Comparison of ENCODE assay signal across 1 cellular context in genomic region chr2:240962371-240963064, GRCh38.
TF ChIP-seq lines count a peak whose summit lies in the region.

No MANE protein-coding gene starts in this region.

TF ChIP-seq in HepG2, 621 proteins besides CTCF, POLR2A, EP300 and RAD21 (continued from another document and continues in another):
- TF ChIP-seq ZNF710 (CRISPR knock-in tag; IDR thresholded peaks at IDR 0.05; ENCODE audit: borderline replicate concordance) (no peak), MEIS1 (CRISPR knock-in tag; IDR thresholded peaks at IDR 0.05; ENCODE audit: borderline replicate concordance) (no peak), ZBTB33 (CRISPR knock-in tag; IDR thresholded peaks at IDR 0.05) (peak; percentile 87), TOPORS (CRISPR knock-in tag; IDR thresholded peaks at IDR 0.05) (no peak), ATF7-NPFF (CRISPR knock-in tag; IDR thresholded peaks at IDR 0.05; ENCODE audit: low read depth) (no peak), ZNF234 (CRISPR knock-in tag; conservative IDR thresholded peaks at IDR 0.05) (no peak), ZNF280B (CRISPR knock-in tag; IDR thresholded peaks at IDR 0.05; ENCODE audit: borderline replicate concordance) (0 out of 2 replicates have a peak, but pooled peaks have one; percentile 23), AGO2 (optimal IDR thresholded peaks at IDR 0.05; ENCODE audit: low read depth, low read length) (no peak), GPBP1L1 (CRISPR knock-in tag; IDR thresholded peaks at IDR 0.05) (no peak), BCL3 (CRISPR knock-in tag; IDR thresholded peaks at IDR 0.05) (no peak), HNF4G (IDR thresholded peaks at IDR 0.05; ENCODE audit: borderline replicate concordance, low read depth, low read length) (no peak), HNF4G (CRISPR knock-in tag; IDR thresholded peaks at IDR 0.05; ENCODE audit: borderline replicate concordance, low read depth) (no peak), RELA (CRISPR knock-in tag; IDR thresholded peaks at IDR 0.05) (no peak), BRF2 (CRISPR knock-in tag; IDR thresholded peaks at IDR 0.05) (no peak), HCFC1 (IDR thresholded peaks at IDR 0.05; ENCODE audit: low read depth, low read length) (no peak), SP2 (CRISPR knock-in tag; IDR thresholded peaks at IDR 0.05) (no peak), ZNF33A (CRISPR knock-in tag; IDR thresholded peaks at IDR 0.05; ENCODE audit: borderline replicate concordance) (no peak), ZNF709 (CRISPR knock-in tag; IDR thresholded peaks at IDR 0.05) (no peak), ZNF292 (CRISPR knock-in tag; IDR thresholded peaks at IDR 0.05; ENCODE audit: borderline replicate concordance, low read depth) (no peak), ZNF512B (CRISPR knock-in tag; IDR thresholded peaks at IDR 0.05; ENCODE audit: borderline replicate concordance) (no peak), KDM3A (CRISPR knock-in tag; IDR thresholded peaks at IDR 0.05; ENCODE audit: low read depth) (no peak), KLF6 (CRISPR knock-in tag; IDR thresholded peaks at IDR 0.05) (no peak), GTF3A (CRISPR knock-in tag; conservative IDR thresholded peaks at IDR 0.05) (no peak), PAXIP1 (CRISPR knock-in tag; conservative IDR thresholded peaks at IDR 0.05) (peak; percentile 6; the same call in 1 of the 2 replicates), HNF4A (CRISPR knock-in tag; IDR thresholded peaks at IDR 0.05) (no peak), SAP130 (CRISPR knock-in tag; IDR thresholded peaks at IDR 0.05; ENCODE audit: low read depth) (peak; percentile 44), NFATC3 (CRISPR knock-in tag; IDR thresholded peaks at IDR 0.05) (no peak), ZNF790 (CRISPR knock-in tag; IDR thresholded peaks at IDR 0.05; ENCODE audit: borderline replicate concordance) (no peak), ZNF414 (CRISPR knock-in tag; IDR thresholded peaks at IDR 0.05) (no peak), ARID4A (CRISPR knock-in tag; IDR thresholded peaks at IDR 0.05; ENCODE audit: borderline replicate concordance) (0 out of 2 replicates have a peak, but pooled peaks have one; percentile 31), MTERF4 (CRISPR knock-in tag; IDR thresholded peaks at IDR 0.05) (no peak)
